In genomic region chr12:16955083-16955657, GRCh38 we compare ENCODE assay signal across 14 cellular contexts.
A peak's percentile ranks its signal among the peaks of the same experiment; 100 is the strongest.
DNase-seq lines count a peak whose midpoint lies in the region; ATAC-seq, FAIRE-seq and TF ChIP-seq lines count a peak whose summit lies in the region.
"Had no signal": no experiment of that assay in that cellular context is flagged by ENCODE, and none has a peak within 500 bp of the region (broad histone marks: within the 10 kb centered on the region; RNA-seq: fewer than 3 reads in every experiment).

No MANE protein-coding gene starts in this region.

- peak; percentile 26 to 62 for DNase-seq in A549 (ENCODE audit: low read depth in 1 of 2, low spot score in 1 of 2)
- DNase-seq in HPDE6-E6E7 (ENCODE audit: extremely low spot score) = peak; percentile 42
- peak; percentile 84 for DNase-seq in epithelial cell of esophagus (ENCODE audit: low read depth)
- DNase-seq in NCI-H1105 treated with DMSO at 0.1 percent for 48 hours (lab: John Stamatoyannopoulos, UW) = no peak
- no peak for DNase-seq in tibial artery
- DNase-seq: brain microvascular endothelial cell, DND-41, retina, RPMI8226, upper lobe of left lung, WERI-Rb-1 had no signal

- peak; percentile 88 for FAIRE-seq in A549 (lab: Jason Lieb, UNC)

- TF ChIP-seq POLR2A in A549 (IDR thresholded peaks at IDR 0.05; ENCODE audit: low read length) = no peak

- no peak for TF ChIP-seq CTCF in A549 (IDR thresholded peaks at IDR 0.05)
- no peak for TF ChIP-seq CTCF in epithelial cell of esophagus (IDR thresholded peaks at IDR 0.05; ENCODE audit: insufficient read depth, low read depth, low read length, missing control alignments)
- TF ChIP-seq CTCF in tibial artery (IDR thresholded peaks at IDR 0.05) = no peak

- TF ChIP-seq EP300 in A549 (IDR thresholded peaks at IDR 0.05) = no peak

- peak overlapping the region; percentile 46 for H3K4me2 ChIP-seq in A549

- intact Hi-C loops in tibial artery (cut with DNase I; ENCODE audit: low total_unique reads) = no loop called here

- no peaks in the 10 kb centered on the region for H3K36me3 ChIP-seq in tibial artery
- H3K36me3 ChIP-seq: brain microvascular endothelial cell, upper lobe of left lung, WERI-Rb-1 had no signal

- TF ChIP-seq RAD21 in A549 (conservative IDR thresholded peaks at IDR 0.05 in 1 of 2, IDR thresholded peaks at IDR 0.05 in 1 of 2) = peak in 1 of 2 experiments; percentile 24; a peak in 1 of 5 replicates

- CTCF ChIA-PET in A549 (lab: Yijun Ruan, JAX) = interaction anchor here (0.9 kb wide), 1 partner anchor 15 kb away, joined by 3 read pairs; no protein-coding TSS in a partner anchor

- H3K4me1 ChIP-seq in A549 (peaks cover 18% of the 10 kb centered on the region), tibial artery (no peaks in the 10 kb centered on the region)
- H3K4me1 ChIP-seq: upper lobe of left lung had no signal

- H3K27ac ChIP-seq in A549 (peak overlapping the region; percentile 46 to 49; a peak in 5 of 6 replicates), tibial artery (no peak overlapping the region)
- H3K27ac ChIP-seq: brain microvascular endothelial cell, upper lobe of left lung, WERI-Rb-1 had no signal

- POLR2A ChIA-PET in A549 (lab: Yijun Ruan, JAX) = no interaction called here

- no peaks in the 10 kb centered on the region for H3K9me3 ChIP-seq in A549
- no peaks in the 10 kb centered on the region for H3K9me3 ChIP-seq in tibial artery
- H3K9me3 ChIP-seq: upper lobe of left lung had no signal

- no peaks in the 10 kb centered on the region for H3K27me3 ChIP-seq in tibial artery
- H3K27me3 ChIP-seq: brain microvascular endothelial cell, upper lobe of left lung had no signal

- whole genome bisulfite sequencing in A549 (ENCODE audit: missing lambda C conversion rate) = 18% methylated on average over 5 of the region's 5 CpGs

- H3K4me3 ChIP-seq in A549 (no peak overlapping the region), epithelial cell of esophagus (ENCODE audit: low read length) (no peak overlapping the region), tibial artery (no peak overlapping the region)
- H3K4me3 ChIP-seq: upper lobe of left lung had no signal

- ATAC-seq in A549 = peak; percentile 96 to 97
- peak; percentile 77 for ATAC-seq in GM21423 (IDR thresholded peaks at IDR 0.05; ENCODE audit: unreplicated experiment)
- no peak for ATAC-seq in SK-N-SH treated with all-trans-retinoic acid at 6 μM for 48 hours
- ATAC-seq in HG02678 (IDR thresholded peaks at IDR 0.05; ENCODE audit: unreplicated experiment) = no peak

TF ChIP-seq in A549, 52 proteins besides CTCF, POLR2A, EP300 and RAD21:
- TF ChIP-seq RCOR1 (IDR thresholded peaks at IDR 0.05; ENCODE audit: low read depth, low read length) (no peak), SMC3 (IDR thresholded peaks at IDR 0.05) (no peak), KDM5A (IDR thresholded peaks at IDR 0.05) (no peak), FOSL2 (IDR thresholded peaks at IDR 0.05) (peak; percentile 85), FOSL2 (CRISPR knock-in tag; IDR thresholded peaks at IDR 0.05) (peak; percentile 91), HOXA7 (CRISPR knock-in tag; IDR thresholded peaks at IDR 0.05) (no peak), HOXB5 (CRISPR knock-in tag; IDR thresholded peaks at IDR 0.05) (no peak), ZSCAN20 (CRISPR knock-in tag; IDR thresholded peaks at IDR 0.05) (no peak), HES2 (IDR thresholded peaks at IDR 0.05) (peak; percentile 25; the same call in 1 of the 2 replicates), GATA3 (IDR thresholded peaks at IDR 0.05; ENCODE audit: borderline replicate concordance) (peak; percentile 87), USF2 (IDR thresholded peaks at IDR 0.05) (no peak), FOSB (CRISPR knock-in tag; IDR thresholded peaks at IDR 0.05) (no peak), JUNB (IDR thresholded peaks at IDR 0.05) (peak; percentile 85), NPAS2 (CRISPR knock-in tag; IDR thresholded peaks at IDR 0.05; ENCODE audit: borderline replicate concordance) (no peak), CEBPB (IDR thresholded peaks at IDR 0.05) (peak; percentile 68 to 81; a peak in 3 of 4 replicates), FOXS1 (CRISPR knock-in tag; IDR thresholded peaks at IDR 0.05) (no peak)

TF ChIP-seq in SK-N-SH treated with all-trans-retinoic acid at 6 μM for 48 hours, 23 proteins besides CTCF, POLR2A, EP300 and RAD21:
- TF ChIP-seq OSR1 (CRISPR knock-in tag; IDR thresholded peaks at IDR 0.05) = no peak
- TF ChIP-seq ZC3H10 (CRISPR knock-in tag; IDR thresholded peaks at IDR 0.05) = no peak
- TF ChIP-seq RARB (CRISPR knock-in tag; IDR thresholded peaks at IDR 0.05) = no peak
- TF ChIP-seq PATZ1 (CRISPR knock-in tag; IDR thresholded peaks at IDR 0.05; ENCODE audit: borderline replicate concordance) = no peak
- TF ChIP-seq TOX (CRISPR knock-in tag; IDR thresholded peaks at IDR 0.05; ENCODE audit: borderline replicate concordance) = no peak
- no peak for TF ChIP-seq CREB5 (CRISPR knock-in tag; IDR thresholded peaks at IDR 0.05; ENCODE audit: low read depth)
- no peak for TF ChIP-seq ZNF8 (CRISPR knock-in tag; IDR thresholded peaks at IDR 0.05)
- no peak for TF ChIP-seq GLIS3 (CRISPR knock-in tag; IDR thresholded peaks at IDR 0.05)
- no peak for TF ChIP-seq CSRNP3 (CRISPR knock-in tag; IDR thresholded peaks at IDR 0.05)
- TF ChIP-seq PPARA (CRISPR knock-in tag; IDR thresholded peaks at IDR 0.05; ENCODE audit: borderline replicate concordance) = no peak

Comparison
In these comparisons a context has a peak if more than half of its experiments do, and no peak if none do; other contexts are left out.
1. ATAC-seq: peak in A549 (2 of 2) and GM21423 (single experiment); none in SK-N-SH treated with all-trans-retinoic acid at 6 μM for 48 hours (single experiment) and HG02678 (single experiment).
2. DNase-seq: peak in A549 (2 of 2), HPDE6-E6E7 (single experiment) and epithelial cell of esophagus (single experiment); none in NCI-H1105 treated with DMSO at 0.1 percent for 48 hours (single experiment) and tibial artery (0 of 2).
3. H3K27ac ChIP-seq: peak in A549 (2 of 2); none in tibial artery (0 of 2).